8 cellular contexts compared by ENCODE assay signal in genomic region chr5:81751836-81752643, GRCh38. TPM values are rescaled to one million over a fixed set of nuclear protein-coding genes. Genes with fewer than 3 reads are reported as not detected.
DNase-seq lines count a peak whose midpoint lies in the region; ATAC-seq and TF ChIP-seq lines count a peak whose summit lies in the region.

No MANE protein-coding gene starts in this region.

- H3K36me3 Mint-ChIP-seq in type B pancreatic cell, result no peaks in the 10 kb centered on the region

- H3K23ac ChIP-seq in mesendoderm (ENCODE audit: low read length), result no peak overlapping the region

- DNase-seq in SK-N-SH (no peak), OCI-M1 (lab: John Stamatoyannopoulos, UW) (peak; percentile 70), choroid plexus epithelial cell (ENCODE audit: low read depth) (peak; percentile 18), mesendoderm (peak; percentile 50), type B pancreatic cell (ENCODE audit: extremely low spot score, unreplicated experiment) (no peak)

- TF ChIP-seq CTCF in SK-N-SH (IDR thresholded peaks at IDR 0.05) (no peak), choroid plexus epithelial cell (conservative IDR thresholded peaks at IDR 0.05; ENCODE audit: low read depth, low read length) (no peak), type B pancreatic cell (conservative IDR thresholded peaks at IDR 0.05) (no peak)

- peak overlapping the region; percentile 90 for H3K56ac ChIP-seq in mesendoderm (ENCODE audit: low read length)

- peaks cover 5% of the 10 kb centered on the region for H3K9me3 Mint-ChIP-seq in type B pancreatic cell

- H3K4me2 ChIP-seq in SK-N-SH (peak overlapping the region; percentile 80), mesendoderm (ENCODE audit: low read length) (peak overlapping the region; percentile 52)

- 70% methylated on average over 22 of the region's 37 CpGs for WGBS in SK-N-SH (ENCODE audit: low lambda C conversion rate)
- no CpG with 5 or more reads among the region's 37 CpGs for WGBS in mesendoderm (ENCODE audit: extremely low coverage, insufficient coverage, low lambda C conversion rate)

- H3K36me3 ChIP-seq in SK-N-SH (replicated peaks in 1 of 2; ENCODE audit: control insufficient read depth in 1 of 2, insufficient read depth in 2 of 2, low read length in 1 of 2), result no peaks in the 10 kb centered on the region
- no peaks in the 10 kb centered on the region for H3K36me3 ChIP-seq in mesendoderm (ENCODE audit: control insufficient read depth, insufficient read depth, low read length)

- no peak for ATAC-seq in SK-N-SH treated with all-trans-retinoic acid at 6 μM for 48 hours
- ATAC-seq in GM19452 (IDR thresholded peaks at IDR 0.05; ENCODE audit: unreplicated experiment), result no peak
- ATAC-seq in HG03460 (IDR thresholded peaks at IDR 0.05; ENCODE audit: unreplicated experiment), result no peak

- H4K5ac ChIP-seq in mesendoderm (ENCODE audit: low read length), result no peak overlapping the region

- H3K27ac Mint-ChIP-seq in type B pancreatic cell, result peak overlapping the region; percentile 84

- H3K9me3 ChIP-seq in SK-N-SH, result no peaks in the 10 kb centered on the region

- POLR2A ChIA-PET in SK-N-SH (lab: Yijun Ruan, JAX), result interaction anchor here (1.0 to 2.9 kb wide), 7 partner anchors 27 to 413 kb away, joined by 3 to 97 read pairs (median 9); partner anchors contain the start of gene ATG10

- peak overlapping the region; percentile 84 for H3K4me3 Mint-ChIP-seq in type B pancreatic cell

- peak overlapping the region; percentile 100 for H3K18ac ChIP-seq in mesendoderm (ENCODE audit: low read length)

- no peaks in the 10 kb centered on the region for H3K27me3 Mint-ChIP-seq in type B pancreatic cell

- H2BK15ac ChIP-seq in mesendoderm (replicated peaks; ENCODE audit: low read depth), result peak overlapping the region; percentile 66

- H3F3A ChIP-seq in SK-N-SH (replicated peaks; ENCODE audit: insufficient read depth), result peaks cover 4% of the 10 kb centered on the region

- peaks cover 2% of the 10 kb centered on the region; the same call in 1 of the 2 replicates for H4K20me1 ChIP-seq in SK-N-SH (ENCODE audit: insufficient read depth)

- no peak for TF ChIP-seq EP300 in SK-N-SH (IDR thresholded peaks at IDR 0.05; ENCODE audit: borderline replicate concordance in 1 of 2, low read depth in 1 of 2, low read length in 1 of 2)

- H3K9me2 ChIP-seq in SK-N-SH, result no peaks in the 10 kb centered on the region

- CTCF ChIA-PET in SK-N-SH (lab: Yijun Ruan, JAX), result interaction anchor here (0.9 to 4.0 kb wide), 9 partner anchors 18 to 414 kb away, joined by 3 to 56 read pairs (median 5); no protein-coding TSS in a partner anchor

- TF ChIP-seq RAD21 in SK-N-SH (IDR thresholded peaks at IDR 0.05; ENCODE audit: low read length), result no peak

- H3K79me1 ChIP-seq in mesendoderm (ENCODE audit: low read length), result no peaks in the 10 kb centered on the region

- peak overlapping the region; percentile 77 for H2BK5ac ChIP-seq in mesendoderm (ENCODE audit: low read length)

- peak overlapping the region; percentile 32 for H2AK5ac ChIP-seq in mesendoderm (ENCODE audit: low read length)

- peak overlapping the region; percentile 95 for H2BK120ac ChIP-seq in mesendoderm (ENCODE audit: low read depth, low read length)

- H3K27me3 ChIP-seq in SK-N-SH (ENCODE audit: insufficient read depth) (no peaks in the 10 kb centered on the region), mesendoderm (ENCODE audit: insufficient read depth, low read length, poor library complexity) (no peaks in the 10 kb centered on the region)

- H3K9ac ChIP-seq in SK-N-SH (peak overlapping the region; percentile 77), mesendoderm (ENCODE audit: low read length) (peak overlapping the region; percentile 84)

- peaks cover 44% of the 10 kb centered on the region for H3K4me1 Mint-ChIP-seq in type B pancreatic cell (ENCODE audit: unreplicated experiment)

- H3K4me1 ChIP-seq in SK-N-SH (ENCODE audit: control insufficient read depth in 1 of 2, insufficient read depth in 2 of 2, low read depth in 1 of 2, low read length in 1 of 2), result peaks cover 10 to 17% of the 10 kb centered on the region in 2 experiments; a peak in 3 of 4 replicates
- peaks cover 3% of the 10 kb centered on the region for H3K4me1 ChIP-seq in mesendoderm (ENCODE audit: control insufficient read depth, low read depth, low read length)

- H3K4ac ChIP-seq in mesendoderm (ENCODE audit: low read depth, low read length), result peak overlapping the region; percentile 99

- peak overlapping the region; percentile 99 for H4K8ac ChIP-seq in mesendoderm (ENCODE audit: low read depth, low read length)

- H3K79me2 ChIP-seq in SK-N-SH (ENCODE audit: insufficient read depth) (no peaks in the 10 kb centered on the region; the same call in none of the 2 replicates), mesendoderm (ENCODE audit: control insufficient read depth, insufficient read depth, low read length) (no peaks in the 10 kb centered on the region)

- peak overlapping the region; percentile 81 for H2AFZ ChIP-seq in SK-N-SH (ENCODE audit: low read depth)

- H3K4me3 ChIP-seq in SK-N-SH (ENCODE audit: low read depth in 2 of 2, low read length in 1 of 2) (peak overlapping the region in 1 of 2 experiments; percentile 49; a peak in 2 of 4 replicates), choroid plexus epithelial cell (ENCODE audit: low read depth, low read length) (peak overlapping the region; percentile 57), mesendoderm (ENCODE audit: low read length) (peak overlapping the region; percentile 40)

- peak overlapping the region; percentile 80 to 95 for H3K27ac ChIP-seq in SK-N-SH (ENCODE audit: low read depth in 2 of 2, low read length in 1 of 2)
- H3K27ac ChIP-seq in mesendoderm (ENCODE audit: low read depth, low read length), result peak overlapping the region; percentile 77

TF ChIP-seq in SK-N-SH, 30 proteins besides CTCF, POLR2A, EP300 and RAD21 (continues in another document):
- TF ChIP-seq, protein P1, sequence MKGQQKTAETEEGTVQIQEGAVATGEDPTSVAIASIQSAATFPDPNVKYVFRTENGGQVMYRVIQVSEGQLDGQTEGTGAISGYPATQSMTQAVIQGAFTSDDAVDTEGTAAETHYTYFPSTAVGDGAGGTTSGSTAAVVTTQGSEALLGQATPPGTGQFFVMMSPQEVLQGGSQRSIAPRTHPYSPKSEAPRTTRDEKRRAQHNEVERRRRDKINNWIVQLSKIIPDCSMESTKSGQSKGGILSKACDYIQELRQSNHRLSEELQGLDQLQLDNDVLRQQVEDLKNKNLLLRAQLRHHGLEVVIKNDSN (IDR thresholded peaks at IDR 0.05; ENCODE audit: borderline replicate concordance, low read depth), result no peak
- TF ChIP-seq, protein P2, sequence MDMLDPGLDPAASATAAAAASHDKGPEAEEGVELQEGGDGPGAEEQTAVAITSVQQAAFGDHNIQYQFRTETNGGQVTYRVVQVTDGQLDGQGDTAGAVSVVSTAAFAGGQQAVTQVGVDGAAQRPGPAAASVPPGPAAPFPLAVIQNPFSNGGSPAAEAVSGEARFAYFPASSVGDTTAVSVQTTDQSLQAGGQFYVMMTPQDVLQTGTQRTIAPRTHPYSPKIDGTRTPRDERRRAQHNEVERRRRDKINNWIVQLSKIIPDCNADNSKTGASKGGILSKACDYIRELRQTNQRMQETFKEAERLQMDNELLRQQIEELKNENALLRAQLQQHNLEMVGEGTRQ (IDR thresholded peaks at IDR 0.05; ENCODE audit: borderline replicate concordance, low read depth, low read length), result no peak
- TF ChIP-seq, protein P3, sequence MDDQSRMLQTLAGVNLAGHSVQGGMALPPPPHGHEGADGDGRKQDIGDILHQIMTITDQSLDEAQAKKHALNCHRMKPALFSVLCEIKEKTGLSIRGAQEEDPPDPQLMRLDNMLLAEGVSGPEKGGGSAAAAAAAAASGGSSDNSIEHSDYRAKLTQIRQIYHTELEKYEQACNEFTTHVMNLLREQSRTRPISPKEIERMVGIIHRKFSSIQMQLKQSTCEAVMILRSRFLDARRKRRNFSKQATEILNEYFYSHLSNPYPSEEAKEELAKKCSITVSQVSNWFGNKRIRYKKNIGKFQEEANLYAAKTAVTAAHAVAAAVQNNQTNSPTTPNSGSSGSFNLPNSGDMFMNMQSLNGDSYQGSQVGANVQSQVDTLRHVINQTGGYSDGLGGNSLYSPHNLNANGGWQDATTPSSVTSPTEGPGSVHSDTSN (IDR thresholded peaks at IDR 0.05), result no peak
- no peak for TF ChIP-seq POLR2AphosphoS5 (IDR thresholded peaks at IDR 0.05; ENCODE audit: low read depth, low read length)

TF ChIP-seq in SK-N-SH treated with all-trans-retinoic acid at 6 μM for 48 hours, 23 proteins besides CTCF, POLR2A, EP300 and RAD21 (continues in another document):
- TF ChIP-seq, protein P4, sequence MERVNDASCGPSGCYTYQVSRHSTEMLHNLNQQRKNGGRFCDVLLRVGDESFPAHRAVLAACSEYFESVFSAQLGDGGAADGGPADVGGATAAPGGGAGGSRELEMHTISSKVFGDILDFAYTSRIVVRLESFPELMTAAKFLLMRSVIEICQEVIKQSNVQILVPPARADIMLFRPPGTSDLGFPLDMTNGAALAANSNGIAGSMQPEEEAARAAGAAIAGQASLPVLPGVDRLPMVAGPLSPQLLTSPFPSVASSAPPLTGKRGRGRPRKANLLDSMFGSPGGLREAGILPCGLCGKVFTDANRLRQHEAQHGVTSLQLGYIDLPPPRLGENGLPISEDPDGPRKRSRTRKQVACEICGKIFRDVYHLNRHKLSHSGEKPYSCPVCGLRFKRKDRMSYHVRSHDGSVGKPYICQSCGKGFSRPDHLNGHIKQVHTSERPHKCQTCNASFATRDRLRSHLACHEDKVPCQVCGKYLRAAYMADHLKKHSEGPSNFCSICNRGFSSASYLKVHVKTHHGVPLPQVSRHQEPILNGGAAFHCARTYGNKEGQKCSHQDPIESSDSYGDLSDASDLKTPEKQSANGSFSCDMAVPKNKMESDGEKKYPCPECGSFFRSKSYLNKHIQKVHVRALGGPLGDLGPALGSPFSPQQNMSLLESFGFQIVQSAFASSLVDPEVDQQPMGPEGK (CRISPR knock-in tag; IDR thresholded peaks at IDR 0.05; ENCODE audit: borderline replicate concordance), result no peak
- TF ChIP-seq ZC3H10 (CRISPR knock-in tag; IDR thresholded peaks at IDR 0.05) (no peak), ARNTL (CRISPR knock-in tag; IDR thresholded peaks at IDR 0.05; ENCODE audit: borderline replicate concordance, low read depth) (no peak), ZNF70 (CRISPR knock-in tag; IDR thresholded peaks at IDR 0.05) (no peak), TOX (CRISPR knock-in tag; IDR thresholded peaks at IDR 0.05; ENCODE audit: borderline replicate concordance) (no peak), GLIS3 (CRISPR knock-in tag; IDR thresholded peaks at IDR 0.05) (no peak), SNAI2 (CRISPR knock-in tag; IDR thresholded peaks at IDR 0.05) (no peak), OSR1 (CRISPR knock-in tag; IDR thresholded peaks at IDR 0.05) (no peak), ZNF8 (CRISPR knock-in tag; IDR thresholded peaks at IDR 0.05) (no peak), CSDC2 (CRISPR knock-in tag; IDR thresholded peaks at IDR 0.05) (no peak), ZFP30 (CRISPR knock-in tag; IDR thresholded peaks at IDR 0.05) (no peak), ESRRG (CRISPR knock-in tag; IDR thresholded peaks at IDR 0.05) (no peak)

RNA-seq across cellular contexts. Expression of gene SSBP2, which starts 1.1 kb away (rescaled TPM):
- polyA plus RNA-seq in SK-N-SH (2012; rRNA removed), result 35.3 and 52.2 TPM in 2 replicates
- 39.7 and 44.1 TPM in 2 replicates for polyA plus RNA-seq in SK-N-SH (2012; cell fraction: cytosol; rRNA removed)
- polyA plus RNA-seq in SK-N-SH (2012; cell fraction: nucleus; rRNA removed), result 30.8 and 42.2 TPM in 2 replicates
- 8.0 TPM for polyA plus RNA-seq in mesendoderm (2013, experiment 1 of 2)
- polyA plus RNA-seq in mesendoderm (2013, experiment 2 of 2), result 8.2 TPM
- 85.2 and 102 TPM in 2 replicates for total RNA-seq in type B pancreatic cell (ENCODE audit: low replicate concordance)

Comparison
In these comparisons a context has a peak if more than half of its experiments do, and no peak if none do; other contexts are left out.
1. DNase-seq: peak in OCI-M1 (single experiment), choroid plexus epithelial cell (single experiment) and mesendoderm (single experiment); none in SK-N-SH (single experiment) and type B pancreatic cell (single experiment).